1 cellular context compared by ENCODE assay signal in genomic region chr15:75680007-75680789, GRCh38.
TF ChIP-seq lines count a peak whose summit lies in the region.

No MANE protein-coding gene starts in this region.

TF ChIP-seq in H1, 55 proteins besides CTCF, POLR2A, EP300 and RAD21:
- TF ChIP-seq NANOG (IDR thresholded peaks at IDR 0.05; ENCODE audit: insufficient read depth, low read depth, low read length, poor library complexity, severe bottlenecking) (no peak), KDM4A (IDR thresholded peaks at IDR 0.05; ENCODE audit: low read depth, low read length, severe bottlenecking) (no peak), ZNF274 (IDR thresholded peaks at IDR 0.05; ENCODE audit: borderline replicate concordance, extremely low read depth, low read length) (no peak), SP2 (IDR thresholded peaks at IDR 0.05; ENCODE audit: low read length) (no peak), TBP (IDR thresholded peaks at IDR 0.05; ENCODE audit: low read depth, low read length) (no peak), TAF7 (optimal IDR thresholded peaks at IDR 0.05; ENCODE audit: borderline replicate concordance, low read depth, low read length) (no peak)
